In the genomic region with DNA sequence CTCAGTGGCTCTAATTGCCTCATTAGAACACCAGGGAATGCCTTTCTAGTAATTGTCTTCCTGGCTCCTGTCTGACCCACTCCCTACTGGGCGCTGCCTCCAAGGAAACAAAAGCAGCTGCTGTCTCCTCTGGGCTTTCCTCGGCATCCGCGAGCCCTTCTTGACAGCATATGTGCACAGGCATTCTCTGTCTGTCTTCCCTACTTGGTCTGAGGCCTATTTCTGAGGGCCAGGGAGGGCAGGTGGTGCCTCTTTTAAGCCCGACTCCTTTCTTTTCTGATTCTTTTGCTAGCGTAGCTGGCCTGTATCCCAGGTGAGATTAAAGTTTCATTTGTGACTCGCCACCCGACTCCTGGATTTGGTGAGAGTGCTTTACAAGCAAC, we compare ENCODE assay signal across 15 cellular contexts.
A peak's percentile ranks its signal among the peaks of the same experiment; 100 is the strongest.
DNase-seq lines count a peak whose midpoint lies in the region; ATAC-seq and TF ChIP-seq lines count a peak whose summit lies in the region.
"Had no signal": no experiment of that assay in that cellular context is flagged by ENCODE, and none has a peak within 500 bp of the region (broad histone marks: within the 10 kb centered on the region; RNA-seq: fewer than 3 reads in every experiment).

No MANE protein-coding gene starts in this region.

- H3K9me3 ChIP-seq in esophagus muscularis mucosa: no peaks in the 10 kb centered on the region
- H3K9me3 ChIP-seq in neural cell (ENCODE audit: low read length): no peaks in the 10 kb centered on the region

- ATAC-seq in HG03097 (IDR thresholded peaks at IDR 0.05; ENCODE audit: low FRiP score, unreplicated experiment) (no peak), GM18519 (IDR thresholded peaks at IDR 0.05; ENCODE audit: low FRiP score, unreplicated experiment) (no peak)
- ATAC-seq: activated T-helper 17 cell treated with anti-CD3 and anti-CD28 coated beads, Interleukin-2, amount 50 U/mL, for 72 hours; right cardiac atrium; stimulated activated naive CD8-positive, alpha-beta T cell treated with anti-CD3 and anti-CD28 coated beads, Interleukin-15, Interleukin-2, amounts not matched to agents 100 U/mL and 50 U/mL, for 24 hours had no signal

- peak overlapping the region; percentile 34 for H3K9ac ChIP-seq in neural cell (ENCODE audit: low read length)

- H3F3A ChIP-seq in neural cell (ENCODE audit: insufficient read depth, low read length, poor library complexity, severe bottlenecking): peaks cover 16% of the 10 kb centered on the region

- H4K20me1 ChIP-seq in neural cell (ENCODE audit: insufficient read depth): no peaks in the 10 kb centered on the region

- no peak for TF ChIP-seq RAD21 in neural cell (conservative IDR thresholded peaks at IDR 0.05)

- H2AFZ ChIP-seq in neural cell (ENCODE audit: low read depth, low read length): no peak overlapping the region

- no peaks in the 10 kb centered on the region for H3K79me2 ChIP-seq in neural cell (replicated peaks; ENCODE audit: insufficient read depth, low read length)

- TF ChIP-seq POLR2A in esophagus muscularis mucosa (IDR thresholded peaks at IDR 0.05; ENCODE audit: low read depth): no peak

- WGBS in esophagus muscularis mucosa: 21% methylated on average over 8 of the region's 8 CpGs

- no peak overlapping the region for H3K27ac ChIP-seq in esophagus muscularis mucosa (replicated peaks in 1 of 4)
- H3K27ac ChIP-seq in neural cell (ENCODE audit: low read length): peak overlapping the region; percentile 56

- TF ChIP-seq CTCF in esophagus muscularis mucosa (IDR thresholded peaks at IDR 0.05) (no peak), neural cell (IDR thresholded peaks at IDR 0.05; ENCODE audit: poor library complexity, severe bottlenecking) (no peak)

- intact Hi-C loops in esophagus muscularis mucosa (cut with DNase I): no loop called here

- no peaks in the 10 kb centered on the region for H3K9me2 ChIP-seq in neural cell (ENCODE audit: insufficient read depth, low read length)

- TF ChIP-seq EP300 in esophagus muscularis mucosa (IDR thresholded peaks at IDR 0.05) (no peak), neural cell (conservative IDR thresholded peaks at IDR 0.05; ENCODE audit: poor library complexity, severe bottlenecking) (no peak)

- in situ Hi-C loops in G401 (cut with HindIII; ENCODE audit: low sequenced_read_pairs): no loop called here

- H3K36me3 ChIP-seq in esophagus muscularis mucosa: no peaks in the 10 kb centered on the region
- H3K36me3 ChIP-seq in neural cell (ENCODE audit: insufficient read depth, low read length): no peaks in the 10 kb centered on the region

- DNase-seq in G401 (ENCODE audit: low spot score) (peak; percentile 4), NCI-H2171 treated with DMSO at 0.1 percent for 48 hours (lab: John Stamatoyannopoulos, UW) (peak; percentile 57), esophagus muscularis mucosa (ENCODE audit: extremely low spot score) (peak; percentile 79)
- no peak for DNase-seq in central memory CD4-positive, alpha-beta T cell
- DNase-seq in activated effector memory CD4-positive, alpha-beta T cell treated with Interleukin-2 at 50 U/mL for 16 hours: no peak
- DNase-seq: AML-193; aorta; DND-41; right cardiac atrium; stimulated activated naive CD8-positive, alpha-beta T cell treated with anti-CD3 and anti-CD28 coated beads, Interleukin-15, Interleukin-2, amounts not matched to agents 100 U/mL and 50 U/mL, for 24 hours; T-helper 9 cell had no signal

- H3K27me3 ChIP-seq in esophagus muscularis mucosa: no peaks in the 10 kb centered on the region
- H3K27me3 ChIP-seq in neural cell (ENCODE audit: insufficient read depth, low read depth, low read length): no peaks in the 10 kb centered on the region

- no peak overlapping the region for H3K4me2 ChIP-seq in neural cell (ENCODE audit: low read length)

- H3K4me3 ChIP-seq in esophagus muscularis mucosa (no peak overlapping the region), neural cell (ENCODE audit: low read length) (peak overlapping the region; percentile 57)

- peaks cover 0 to 18% (median 12%) of the 10 kb centered on the region in 4 donors for H3K4me1 ChIP-seq in esophagus muscularis mucosa

TF ChIP-seq in neural cell, 6 proteins besides CTCF, POLR2A, EP300 and RAD21:
- no peak for TF ChIP-seq MXI1 (conservative IDR thresholded peaks at IDR 0.05; ENCODE audit: poor library complexity, severe bottlenecking)
- TF ChIP-seq, protein P1, sequence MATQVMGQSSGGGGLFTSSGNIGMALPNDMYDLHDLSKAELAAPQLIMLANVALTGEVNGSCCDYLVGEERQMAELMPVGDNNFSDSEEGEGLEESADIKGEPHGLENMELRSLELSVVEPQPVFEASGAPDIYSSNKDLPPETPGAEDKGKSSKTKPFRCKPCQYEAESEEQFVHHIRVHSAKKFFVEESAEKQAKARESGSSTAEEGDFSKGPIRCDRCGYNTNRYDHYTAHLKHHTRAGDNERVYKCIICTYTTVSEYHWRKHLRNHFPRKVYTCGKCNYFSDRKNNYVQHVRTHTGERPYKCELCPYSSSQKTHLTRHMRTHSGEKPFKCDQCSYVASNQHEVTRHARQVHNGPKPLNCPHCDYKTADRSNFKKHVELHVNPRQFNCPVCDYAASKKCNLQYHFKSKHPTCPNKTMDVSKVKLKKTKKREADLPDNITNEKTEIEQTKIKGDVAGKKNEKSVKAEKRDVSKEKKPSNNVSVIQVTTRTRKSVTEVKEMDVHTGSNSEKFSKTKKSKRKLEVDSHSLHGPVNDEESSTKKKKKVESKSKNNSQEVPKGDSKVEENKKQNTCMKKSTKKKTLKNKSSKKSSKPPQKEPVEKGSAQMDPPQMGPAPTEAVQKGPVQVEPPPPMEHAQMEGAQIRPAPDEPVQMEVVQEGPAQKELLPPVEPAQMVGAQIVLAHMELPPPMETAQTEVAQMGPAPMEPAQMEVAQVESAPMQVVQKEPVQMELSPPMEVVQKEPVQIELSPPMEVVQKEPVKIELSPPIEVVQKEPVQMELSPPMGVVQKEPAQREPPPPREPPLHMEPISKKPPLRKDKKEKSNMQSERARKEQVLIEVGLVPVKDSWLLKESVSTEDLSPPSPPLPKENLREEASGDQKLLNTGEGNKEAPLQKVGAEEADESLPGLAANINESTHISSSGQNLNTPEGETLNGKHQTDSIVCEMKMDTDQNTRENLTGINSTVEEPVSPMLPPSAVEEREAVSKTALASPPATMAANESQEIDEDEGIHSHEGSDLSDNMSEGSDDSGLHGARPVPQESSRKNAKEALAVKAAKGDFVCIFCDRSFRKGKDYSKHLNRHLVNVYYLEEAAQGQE (IDR thresholded peaks at IDR 0.05; ENCODE audit: borderline replicate concordance): peak; percentile 29
- no peak for TF ChIP-seq POLR2AphosphoS5 (IDR thresholded peaks at IDR 0.05)
- peak; percentile 33 for TF ChIP-seq TAF1 (IDR thresholded peaks at IDR 0.05; ENCODE audit: low read depth)
- no peak for TF ChIP-seq SMC3 (conservative IDR thresholded peaks at IDR 0.05; ENCODE audit: poor library complexity)
- no peak for TF ChIP-seq EZH2 (IDR thresholded peaks at IDR 0.05; ENCODE audit: borderline replicate concordance, insufficient read depth, low read length, poor library complexity, severe bottlenecking)

Comparison
In these comparisons a context has a peak if more than half of its experiments do, and no peak if none do; other contexts are left out.
1. DNase-seq: peak in G401 (single experiment), NCI-H2171 treated with DMSO at 0.1 percent for 48 hours (single experiment) and esophagus muscularis mucosa (single experiment); none in central memory CD4-positive, alpha-beta T cell (single experiment) and activated effector memory CD4-positive, alpha-beta T cell treated with Interleukin-2 at 50 U/mL for 16 hours (single experiment).